Comparison of ENCODE assay signal across 9 cellular contexts in the genomic region with DNA sequence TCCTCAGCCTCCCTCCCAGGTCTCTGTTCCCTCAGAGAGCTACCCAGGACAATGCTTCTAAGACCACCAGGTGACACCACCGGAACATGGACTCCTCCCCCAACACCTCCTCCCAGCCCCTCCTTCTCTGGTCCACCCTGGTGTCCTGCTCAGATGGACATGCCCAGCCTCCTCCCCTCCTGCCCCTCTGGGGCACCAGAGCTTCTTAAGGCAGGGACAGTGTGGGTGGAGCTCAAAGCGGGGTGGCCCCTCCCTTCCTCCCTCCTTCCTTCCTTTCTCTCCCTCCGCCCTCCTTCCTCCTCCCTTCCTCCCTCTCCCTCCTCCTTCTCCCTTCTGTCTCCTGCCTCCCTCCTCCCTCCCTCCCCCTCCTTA. TPM values are rescaled to one million over a fixed set of nuclear protein-coding genes. Genes with fewer than 3 reads are reported as not detected.
DNase-seq lines count a peak whose midpoint lies in the region; ATAC-seq and TF ChIP-seq lines count a peak whose summit lies in the region.
"Had no signal": no experiment of that assay in that cellular context is flagged by ENCODE, and none has a peak within 500 bp of the region (broad histone marks: within the 10 kb centered on the region; RNA-seq: fewer than 3 reads in every experiment).

No MANE protein-coding gene starts in this region.

- H3K79me2 ChIP-seq in neural progenitor cell (ENCODE audit: low read depth) = no peaks in the 10 kb centered on the region

- H3K27me3 Mint-ChIP-seq in neural progenitor cell (ENCODE audit: insufficient read depth, low read depth) = no peaks in the 10 kb centered on the region

- DNase-seq in Daoy (ENCODE audit: low read depth) = peak; percentile 70
- DNase-seq in M059J (ENCODE audit: low read depth) = peak; percentile 54
- DNase-seq in neural progenitor cell (ENCODE audit: low spot score) = peak; percentile 59
- DNase-seq in KG1 (lab: John Stamatoyannopoulos, UW) = no peak
- DNase-seq in GM19238 (ENCODE audit: insufficient read length, low spot score) = no peak
- no peak for DNase-seq in activated T-cell treated with anti-CD3 and anti-CD28 coated beads, Interleukin-2, amount 50 U/mL, for 1 hour
- DNase-seq: T1000 had no signal

- no peak overlapping the region for H3K27ac ChIP-seq in neural progenitor cell

- H3K4me1 ChIP-seq in neural progenitor cell = peaks cover 13% of the 10 kb centered on the region

- ATAC-seq in esophagus mucosa (peak; percentile 46), GM21515 (IDR thresholded peaks at IDR 0.05; ENCODE audit: unreplicated experiment) (no peak)

- H3K4me3 Mint-ChIP-seq in neural progenitor cell = no peak overlapping the region

- no peaks in the 10 kb centered on the region for H3K27me3 ChIP-seq in neural progenitor cell

- no peak for TF ChIP-seq CTCF in neural progenitor cell (IDR thresholded peaks at IDR 0.05)

- no peak overlapping the region for H3K4me2 ChIP-seq in neural progenitor cell

- H3F3A ChIP-seq in neural progenitor cell (ENCODE audit: low read depth) = peaks cover 7% of the 10 kb centered on the region

- H4K20me1 ChIP-seq in neural progenitor cell (ENCODE audit: low read depth) = no peaks in the 10 kb centered on the region

- no peak overlapping the region for H3K4me3 ChIP-seq in neural progenitor cell

- peak overlapping the region; percentile 14 for H3K27ac Mint-ChIP-seq in neural progenitor cell

- H3K36me3 ChIP-seq in neural progenitor cell = no peaks in the 10 kb centered on the region

- H3K4me1 Mint-ChIP-seq in neural progenitor cell = peaks cover 45% of the 10 kb centered on the region

- H3K9me3 ChIP-seq in neural progenitor cell (ENCODE audit: low read depth) = no peaks in the 10 kb centered on the region

- H3K36me3 Mint-ChIP-seq in neural progenitor cell = no peaks in the 10 kb centered on the region

- no peak overlapping the region for H3K9ac ChIP-seq in neural progenitor cell

- H3K9me3 Mint-ChIP-seq in neural progenitor cell = peaks cover 2% of the 10 kb centered on the region

- no peak overlapping the region for H2AFZ ChIP-seq in neural progenitor cell (replicated peaks)

RNA-seq across cellular contexts. Expression of a gene that starts 22.7 kb away (rescaled TPM):
- 0.42 and 0.97 TPM in 2 replicates for total RNA-seq in Daoy (2014; rRNA removed; shearing (Covaris generic))
- total RNA-seq in M059J (2014; rRNA removed; shearing (Covaris generic)) = 0.66 and 1.4 TPM in 2 replicates
- total RNA-seq in esophagus mucosa (1.3 TPM), neural progenitor cell (ENCODE audit: low replicate concordance) (1.5 and 1.9 TPM in 2 replicates)

RNA-seq across cellular contexts. Expression of a gene that starts 59.1 kb away (rescaled TPM):
- total RNA-seq in Daoy (2014; rRNA removed; shearing (Covaris generic)) = not detected in 2 replicates
- total RNA-seq in M059J (2014; rRNA removed; shearing (Covaris generic)) = not detected in 2 replicates
- total RNA-seq in esophagus mucosa (0.56 TPM), neural progenitor cell (ENCODE audit: low replicate concordance) (not detected in 2 replicates)

Comparison
In these comparisons a context has a peak if more than half of its experiments do, and no peak if none do; other contexts are left out.
1. DNase-seq: peak in Daoy (single experiment), M059J (single experiment) and neural progenitor cell (single experiment); none in KG1 (single experiment), GM19238 (single experiment) and activated T-cell treated with anti-CD3 and anti-CD28 coated beads, Interleukin-2, amount 50 U/mL, for 1 hour (single experiment).